In the genomic region with DNA sequence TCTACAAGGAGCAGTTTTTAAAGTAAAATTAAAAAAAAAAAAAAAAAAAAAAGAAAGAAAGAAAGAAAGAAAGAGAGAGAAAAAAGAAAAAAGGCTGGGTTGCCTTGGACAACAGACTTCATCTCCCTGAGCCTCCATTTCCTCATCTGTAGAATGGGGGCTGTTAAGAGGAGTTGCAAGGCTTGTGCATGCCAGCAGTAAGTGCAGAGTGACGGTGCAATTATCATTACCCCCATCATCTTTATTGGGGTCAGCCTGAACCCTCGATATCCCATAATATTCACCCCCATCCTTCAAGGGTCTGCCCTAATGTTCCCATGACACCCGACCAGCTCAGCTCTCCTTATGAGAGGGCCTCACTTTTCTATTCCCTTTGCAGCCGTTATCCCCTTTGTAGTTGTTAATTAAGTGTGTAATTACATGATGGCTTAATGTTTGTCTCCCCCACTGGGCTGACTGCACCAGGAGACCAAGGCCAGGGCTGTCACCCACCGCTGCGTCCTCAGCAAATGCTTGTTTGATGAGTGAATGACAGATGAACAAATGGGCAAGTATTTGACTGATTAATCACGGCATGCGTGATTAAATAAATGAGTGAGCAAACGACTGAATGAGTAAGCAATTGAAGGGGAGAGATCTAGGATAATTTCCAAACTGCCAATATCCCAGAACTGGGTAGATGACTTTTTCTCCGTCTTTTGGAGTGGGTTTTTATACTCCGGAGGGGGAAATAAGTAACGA, we compare ENCODE assay signal across 1 cellular context.
TF ChIP-seq lines count a peak whose summit lies in the region.

No MANE protein-coding gene starts in this region.

TF ChIP-seq in H1, 55 proteins besides CTCF, POLR2A, EP300 and RAD21:
- TF ChIP-seq HDAC2 (IDR thresholded peaks at IDR 0.05; ENCODE audit: borderline replicate concordance in 1 of 2, low read depth in 2 of 2, low read length in 2 of 2) (no peak), RNF2 (IDR thresholded peaks at IDR 0.05; ENCODE audit: borderline replicate concordance, low read depth, low read length, missing control alignments, poor library complexity, severe bottlenecking) (no peak), BRCA1 (IDR thresholded peaks at IDR 0.05; ENCODE audit: low read depth, low read length) (no peak), EZH2 (IDR thresholded peaks at IDR 0.05; ENCODE audit: low read depth, low read length, severe bottlenecking) (no peak), CEBPB (IDR thresholded peaks at IDR 0.05; ENCODE audit: low read depth, low read length) (no peak), TBP (IDR thresholded peaks at IDR 0.05; ENCODE audit: low read depth, low read length) (no peak), SIN3A (conservative IDR thresholded peaks at IDR 0.05 in 1 of 2, IDR thresholded peaks at IDR 0.05 in 1 of 2; ENCODE audit: low read depth in 1 of 2, low read length in 2 of 2) (no peak), EGR1 (IDR thresholded peaks at IDR 0.05; ENCODE audit: borderline replicate concordance, low read depth, low read length) (no peak)
